ENCODE assay signal across 13 cellular contexts in the genomic region with DNA sequence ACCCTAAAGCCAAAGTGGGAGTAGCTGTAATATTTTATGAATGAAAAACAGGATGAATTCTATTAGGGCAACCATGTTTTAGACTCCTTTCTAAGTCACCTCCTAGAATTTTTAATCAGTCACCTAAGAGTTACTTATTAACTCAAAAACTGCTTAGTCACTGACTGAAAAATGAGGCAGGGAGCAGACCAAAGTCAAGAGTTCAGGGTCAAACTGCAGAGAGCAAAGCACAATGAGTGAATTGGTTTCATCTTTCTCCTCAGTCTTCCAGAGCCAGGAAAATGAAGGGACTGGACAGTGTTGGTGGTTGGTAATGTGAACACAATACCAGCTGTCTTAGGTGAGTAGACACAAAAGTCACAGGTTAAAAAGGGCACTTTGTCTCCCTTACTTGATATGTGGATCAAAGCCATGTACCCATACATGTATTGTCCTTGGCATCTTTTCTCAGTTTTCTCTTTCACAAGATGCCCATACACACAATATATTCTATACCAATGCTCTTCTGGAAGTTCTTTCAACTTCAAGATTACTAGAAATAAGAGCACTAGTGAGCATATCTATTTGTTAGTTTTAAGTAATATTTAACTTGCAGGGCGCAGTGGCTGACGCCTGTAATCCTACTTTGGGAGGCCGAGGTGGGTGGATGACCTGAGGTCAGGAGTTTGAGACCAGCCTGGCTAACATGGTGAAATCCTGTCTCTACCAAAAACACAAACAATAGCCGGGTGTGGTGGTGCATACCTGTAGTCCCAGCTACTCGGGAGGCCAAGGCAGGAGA. TPM values are rescaled to one million over a fixed set of nuclear protein-coding genes. Genes with fewer than 3 reads are reported as not detected.
DNase-seq lines count a peak whose midpoint lies in the region; ATAC-seq, FAIRE-seq and TF ChIP-seq lines count a peak whose summit lies in the region.
"Had no signal": no experiment of that assay in that cellular context is flagged by ENCODE, and none has a peak within 500 bp of the region (broad histone marks: within the 10 kb centered on the region; RNA-seq: fewer than 3 reads in every experiment).

No MANE protein-coding gene starts in this region.

- H3K27me3 Mint-ChIP-seq in chondrocyte (ENCODE audit: low read depth) = no peaks in the 10 kb centered on the region
- no peaks in the 10 kb centered on the region for H3K27me3 Mint-ChIP-seq in osteocyte (ENCODE audit: unreplicated experiment)

- TF ChIP-seq CTCF in chondrocyte (IDR thresholded peaks at IDR 0.05) (no peak), MM.1S (IDR thresholded peaks at IDR 0.05; ENCODE audit: low read length) (no peak), osteocyte (IDR thresholded peaks at IDR 0.05) (no peak)

- no peaks in the 10 kb centered on the region for H3K9me3 ChIP-seq in MM.1S (replicated peaks; ENCODE audit: insufficient read depth, low read length)

- H3K4me3 Mint-ChIP-seq in chondrocyte (ENCODE audit: unreplicated experiment) (no peak overlapping the region), osteocyte (ENCODE audit: unreplicated experiment) (no peak overlapping the region)
- H3K4me3 Mint-ChIP-seq: neural crest cell had no signal

- no peaks in the 10 kb centered on the region for H3K79me2 ChIP-seq in MM.1S (ENCODE audit: low read length)

- H3K27ac ChIP-seq in MM.1S (ENCODE audit: low read length) = no peak overlapping the region

- H3K36me3 Mint-ChIP-seq in chondrocyte (ENCODE audit: low read depth) = no peaks in the 10 kb centered on the region
- H3K36me3 Mint-ChIP-seq in osteocyte (ENCODE audit: unreplicated experiment) = no peaks in the 10 kb centered on the region

- peaks cover 9% of the 10 kb centered on the region for H3K4me1 Mint-ChIP-seq in chondrocyte (ENCODE audit: low read depth)
- H3K4me1 Mint-ChIP-seq in osteocyte (ENCODE audit: unreplicated experiment) = peaks cover 9% of the 10 kb centered on the region

- no peak for FAIRE-seq in urothelium cell line (lab: Jason Lieb, UNC)

- DNase-seq in chondrocyte (ENCODE audit: low spot score) (no peak), renal cortical epithelial cell (ENCODE audit: low read depth) (peak; percentile 92), urothelium cell line (ENCODE audit: low spot score) (no peak), cerebellar cortex (ENCODE audit: low spot score) (no peak), MM.1S (no peak), osteocyte (ENCODE audit: extremely low spot score, unreplicated experiment) (no peak)
- DNase-seq: activated CD4-positive, alpha-beta T cell treated with anti-CD3 and anti-CD28 coated beads, Interleukin-2, amount 50 U/mL, for 48 hours; activated naive CD4-positive, alpha-beta T cell treated with Interleukin-2 at 50 U/mL for 16 hours; cerebellar nuclear complex; KBM-7 had no signal

- H3K9ac ChIP-seq in MM.1S (ENCODE audit: low read length) = no peak overlapping the region

- ATAC-seq in GM19043 (IDR thresholded peaks at IDR 0.05; ENCODE audit: low read depth, unreplicated experiment) (peak; percentile 67), HG03095 (IDR thresholded peaks at IDR 0.05; ENCODE audit: unreplicated experiment) (peak; percentile 55)

- H3K4me2 ChIP-seq in MM.1S (ENCODE audit: low read depth, low read length) = no peak overlapping the region

- no peaks in the 10 kb centered on the region for H3K9me2 ChIP-seq in MM.1S (replicated peaks; ENCODE audit: insufficient read depth, low read length)

- no peaks in the 10 kb centered on the region for H3F3A ChIP-seq in MM.1S (ENCODE audit: insufficient read depth, low read length)

- no peaks in the 10 kb centered on the region for H3K27me3 ChIP-seq in MM.1S (replicated peaks; ENCODE audit: insufficient read depth, low read length)

- no peaks in the 10 kb centered on the region for H3K36me3 ChIP-seq in MM.1S (replicated peaks; ENCODE audit: insufficient read depth, low read length)

- peak overlapping the region; percentile 10 for H3K27ac Mint-ChIP-seq in chondrocyte (ENCODE audit: unreplicated experiment)
- no peak overlapping the region for H3K27ac Mint-ChIP-seq in osteocyte (ENCODE audit: unreplicated experiment)

- H3K9me3 Mint-ChIP-seq in chondrocyte (ENCODE audit: low read depth) (no peaks in the 10 kb centered on the region), osteocyte (ENCODE audit: unreplicated experiment) (no peaks in the 10 kb centered on the region)
- H3K9me3 Mint-ChIP-seq: neural crest cell had no signal

- H3K4me3 ChIP-seq in MM.1S (ENCODE audit: low read length) = no peak overlapping the region

- no peak overlapping the region for H2AFZ ChIP-seq in MM.1S (ENCODE audit: low read length)

- H3K4me1 ChIP-seq in MM.1S (ENCODE audit: low read length) = no peaks in the 10 kb centered on the region

- no peaks in the 10 kb centered on the region for H4K20me1 ChIP-seq in MM.1S (ENCODE audit: insufficient read depth, low read length)

RNA-seq across cellular contexts. Expression of gene ATP1B1, which starts 42.2 kb away (rescaled TPM):
- total RNA-seq in chondrocyte = 104 to 225 TPM (median 105 TPM) in 3 replicates
- 96.4 and 314 TPM in 2 replicates for total RNA-seq in renal cortical epithelial cell
- 42.0 and 45.5 TPM in 2 replicates for total RNA-seq in osteocyte
